Comparison of ENCODE assay signal across 18 cellular contexts in the genomic region with DNA sequence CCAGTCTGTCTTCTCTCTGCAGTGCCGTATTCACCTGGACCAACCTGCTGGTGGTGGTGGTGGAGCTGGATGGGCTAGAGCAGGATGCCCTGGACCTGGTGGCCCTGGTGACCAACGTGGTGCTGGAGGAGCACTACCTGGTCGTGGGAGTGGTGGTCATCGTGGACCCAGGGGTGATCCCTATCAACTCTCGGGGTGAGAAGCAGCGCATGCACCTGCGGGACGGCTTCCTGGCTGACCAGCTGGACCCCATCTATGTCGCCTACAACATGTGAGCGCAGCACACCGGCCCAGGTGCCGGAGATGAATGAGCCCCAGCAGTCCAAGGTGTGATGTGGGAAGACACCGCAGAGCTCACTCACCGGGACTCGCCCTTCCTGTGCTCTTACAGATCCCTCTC. TPM values are rescaled to one million over a fixed set of nuclear protein-coding genes. Genes with fewer than 3 reads are reported as not detected.
"Had no signal": no experiment of that assay in that cellular context is flagged by ENCODE, and none has a peak within 500 bp of the region (broad histone marks: within the 10 kb centered on the region; RNA-seq: fewer than 3 reads in every experiment).

No MANE protein-coding gene starts in this region.

- H3K27me3 ChIP-seq: hepatocyte, suprapubic skin had no signal

- ATAC-seq: activated CD4-positive, alpha-beta T cell treated with anti-CD3 and anti-CD28 coated beads for 36 hours; effector memory CD8-positive, alpha-beta T cell; sciatic nerve; SK-N-SH treated with all-trans-retinoic acid at 6 μM for 48 hours had no signal

- H3K4me3 ChIP-seq: hepatocyte, left ventricle myocardium inferior, mucosa of descending colon, suprapubic skin had no signal

- H3K4me1 ChIP-seq: suprapubic skin had no signal

- H3K27ac Mint-ChIP-seq: activated CD4-positive, alpha-beta T cell treated with anti-CD3 and anti-CD28 coated beads for 36 hours; memory B cell; nephron; stimulated activated naive CD8-positive, alpha-beta T cell treated with anti-CD3 and anti-CD28 coated beads, Interleukin-15, Interleukin-2, amounts not matched to agents 100 ng/mL and 50 ng/mL, for 24 hours had no signal

- FAIRE-seq: astrocyte had no signal

- H3K27ac ChIP-seq: epithelial cell of prostate, hepatocyte, left ventricle myocardium inferior, suprapubic skin had no signal

- H3K9me3 ChIP-seq: suprapubic skin had no signal

- H3K4me3 Mint-ChIP-seq: activated CD4-positive, alpha-beta T cell treated with anti-CD3 and anti-CD28 coated beads for 36 hours; effector memory CD8-positive, alpha-beta T cell; memory B cell; nephron; stimulated activated naive CD8-positive, alpha-beta T cell treated with anti-CD3 and anti-CD28 coated beads, Interleukin-15, Interleukin-2, amounts not matched to agents 100 ng/mL and 50 ng/mL, for 24 hours had no signal

- H3K27me3 Mint-ChIP-seq: activated CD4-positive, alpha-beta T cell treated with anti-CD3 and anti-CD28 coated beads for 36 hours; effector memory CD8-positive, alpha-beta T cell; memory B cell; stimulated activated naive CD8-positive, alpha-beta T cell treated with anti-CD3 and anti-CD28 coated beads, Interleukin-15, Interleukin-2, amounts not matched to agents 100 ng/mL and 50 ng/mL, for 24 hours had no signal

- DNase-seq: activated CD4-positive, alpha-beta T cell treated with anti-CD3 and anti-CD28 coated beads for 36 hours; dermis blood vessel endothelial cell; effector memory CD8-positive, alpha-beta T cell; left ventricle myocardium inferior; mucosa of descending colon; trophoblast cell had no signal

- H3K4me1 Mint-ChIP-seq: memory B cell had no signal

- H3K9me3 Mint-ChIP-seq: effector memory CD8-positive, alpha-beta T cell had no signal

RNA-seq across cellular contexts. Expression of gene S100B, which starts 37.5 kb away (rescaled TPM):
- total RNA-seq: activated CD4-positive, alpha-beta T cell treated with anti-CD3 and anti-CD28 coated beads for 36 hours; chondrocyte; dermis blood vessel endothelial cell; hepatocyte; kidney epithelial cell; pulmonary artery endothelial cell had no signal
- polyA plus RNA-seq: hepatocyte had no signal
